In genomic region chr11:8814209-8814922, GRCh38 we compare ENCODE assay signal across 1 cellular context.
TF ChIP-seq lines count a peak whose summit lies in the region.

No MANE protein-coding gene starts in this region.

TF ChIP-seq in GM23338, 12 proteins besides CTCF, POLR2A, EP300 and RAD21 (continued from another document):
- no peak for TF ChIP-seq ZNF462 (CRISPR knock-in tag; IDR thresholded peaks at IDR 0.05)
- no peak for TF ChIP-seq STAT1 (IDR thresholded peaks at IDR 0.05; ENCODE audit: unreplicated experiment)
- TF ChIP-seq ZNF114 (CRISPR knock-in tag; IDR thresholded peaks at IDR 0.05): no peak
- TF ChIP-seq ZNF331 (CRISPR knock-in tag; IDR thresholded peaks at IDR 0.05; ENCODE audit: low read depth): no peak
- TF ChIP-seq POLR2AphosphoS5 (IDR thresholded peaks at IDR 0.05; ENCODE audit: low read depth): no peak
- no peak for TF ChIP-seq NANOG (IDR thresholded peaks at IDR 0.05; ENCODE audit: borderline replicate concordance)
